In the genomic region with DNA sequence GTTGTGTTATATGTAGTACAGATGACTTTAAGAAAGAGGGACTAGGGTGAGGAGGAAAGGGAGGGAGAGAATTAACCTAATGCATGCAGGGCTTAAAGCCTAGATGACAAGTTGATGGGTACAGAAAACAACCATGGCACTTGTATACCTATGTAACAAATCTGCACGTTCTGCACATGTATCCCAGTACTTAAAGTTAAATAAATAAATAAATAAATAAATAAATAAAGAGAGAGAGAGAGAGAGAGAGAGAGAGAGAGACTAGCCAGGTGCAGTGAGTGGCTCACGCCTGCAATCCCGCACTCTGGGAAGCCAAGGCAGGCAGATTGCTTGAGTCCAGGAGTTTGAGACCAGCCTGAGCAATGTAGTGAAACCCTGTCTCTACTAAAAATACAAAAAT, we compare ENCODE assay signal across 28 cellular contexts.
"Had no signal": no experiment of that assay in that cellular context is flagged by ENCODE, and none has a peak within 500 bp of the region (broad histone marks: within the 10 kb centered on the region; RNA-seq: fewer than 3 reads in every experiment).

No MANE protein-coding gene starts in this region.

- ATAC-seq: effector memory CD8-positive, alpha-beta T cell; esophagus mucosa; foreskin keratinocyte; gastrocnemius medialis; gastroesophageal sphincter had no signal

- H3K27me3 ChIP-seq: colonic mucosa, foreskin keratinocyte, gastrocnemius medialis had no signal

- FAIRE-seq: colon, endometrium, endothelial cell of umbilical vein, frontal cortex had no signal

- H3K9me3 ChIP-seq: colonic mucosa, esophagus muscularis mucosa, esophagus squamous epithelium, gastrocnemius medialis, gastroesophageal sphincter had no signal

- H3K4me1 ChIP-seq: colonic mucosa, esophagus muscularis mucosa, esophagus squamous epithelium, foreskin keratinocyte, gastrocnemius medialis, gastroesophageal sphincter had no signal

- H3K27ac ChIP-seq: colonic mucosa, coronary artery, dorsolateral prefrontal cortex, epithelial cell of prostate, esophagus muscularis mucosa, esophagus squamous epithelium, foreskin keratinocyte, gastrocnemius medialis, gastroesophageal sphincter had no signal

- H3K36me3 ChIP-seq: colonic mucosa, esophagus muscularis mucosa, esophagus squamous epithelium, gastrocnemius medialis, gastroesophageal sphincter, heart left ventricle, heart right ventricle had no signal

- DNase-seq: colonic mucosa; cortex of kidney; dermis blood vessel endothelial cell; dorsolateral prefrontal cortex; effector CD4-positive, alpha-beta T cell; effector CD8-positive, alpha-beta T cell; effector memory CD4-positive, alpha-beta T cell; effector memory CD8-positive, alpha-beta T cell; endodermal cell; erythroblast; esophagus squamous epithelium; foreskin fibroblast; foreskin keratinocyte; foreskin melanocyte; gastrocnemius medialis; glutamatergic neuron; head of caudate nucleus; heart left ventricle; heart right ventricle had no signal

- H3K4me3 ChIP-seq: colonic mucosa, coronary artery, dorsolateral prefrontal cortex, esophagus muscularis mucosa, esophagus squamous epithelium, gastrocnemius medialis, gastroesophageal sphincter, heart left ventricle, heart right ventricle had no signal
